ENCODE assay signal across 8 cellular contexts in genomic region chr6:19851273-19852089, GRCh38. TPM values are rescaled to one million over a fixed set of nuclear protein-coding genes. Genes with fewer than 3 reads are reported as not detected.
DNase-seq lines count a peak whose midpoint lies in the region; ATAC-seq and TF ChIP-seq lines count a peak whose summit lies in the region.

No MANE protein-coding gene starts in this region.

- no peaks in the 10 kb centered on the region for H3K9me3 Mint-ChIP-seq in type B pancreatic cell

- H3K4me3 Mint-ChIP-seq in type B pancreatic cell: peak overlapping the region; percentile 66

- no peaks in the 10 kb centered on the region for H3K79me2 ChIP-seq in DOHH2 (ENCODE audit: control insufficient read depth, low read length)

- peak in 1 of 2 experiments; percentile 10 for DNase-seq in HL-60 (ENCODE audit: low read depth in 1 of 2, low spot score in 1 of 2)
- DNase-seq in NCI-H526 treated with DMSO at 0.1 percent for 48 hours (lab: John Stamatoyannopoulos, UW): peak; percentile 68
- peak; percentile 69 for DNase-seq in cerebellum (ENCODE audit: low spot score)
- peak; percentile 84 for DNase-seq in kidney tubule cell (ENCODE audit: low spot score)
- no peak for DNase-seq in type B pancreatic cell (ENCODE audit: extremely low spot score, unreplicated experiment)

- ATAC-seq in HG03460 (IDR thresholded peaks at IDR 0.05; ENCODE audit: unreplicated experiment) (no peak), HG03095 (IDR thresholded peaks at IDR 0.05; ENCODE audit: unreplicated experiment) (no peak)

- peaks cover 13% of the 10 kb centered on the region for H3K4me1 ChIP-seq in DOHH2 (ENCODE audit: control insufficient read depth, low read length)

- no peaks in the 10 kb centered on the region for H3K36me3 ChIP-seq in DOHH2 (ENCODE audit: control insufficient read depth, low read length)

- H3K27ac Mint-ChIP-seq in type B pancreatic cell: peak overlapping the region; percentile 69

- H4K20me1 ChIP-seq in DOHH2 (ENCODE audit: control insufficient read depth, insufficient read depth, low read depth, low read length): no peaks in the 10 kb centered on the region

- H3K4me3 ChIP-seq in DOHH2 (ENCODE audit: low read length): no peak overlapping the region
- H3K4me3 ChIP-seq in HL-60 (replicated peaks; ENCODE audit: insufficient read depth, low read length): no peak overlapping the region

- no peaks in the 10 kb centered on the region for H3K27me3 Mint-ChIP-seq in type B pancreatic cell

- no peaks in the 10 kb centered on the region for H3F3A ChIP-seq in DOHH2 (ENCODE audit: control insufficient read depth, insufficient read depth)

- H3K27ac ChIP-seq in DOHH2 (ENCODE audit: low read depth, low read length) (no peak overlapping the region), HL-60 (replicated peaks) (no peak overlapping the region)

- peaks cover 24% of the 10 kb centered on the region for H3K4me1 Mint-ChIP-seq in type B pancreatic cell (ENCODE audit: unreplicated experiment)

- H3K36me3 Mint-ChIP-seq in type B pancreatic cell: peaks cover 3% of the 10 kb centered on the region

- H3K4me2 ChIP-seq in DOHH2 (ENCODE audit: low read length): no peak overlapping the region

- peak; percentile 87 for TF ChIP-seq CTCF in DOHH2 (IDR thresholded peaks at IDR 0.05; ENCODE audit: low read depth, low read length, poor library complexity, severe bottlenecking)
- peak; percentile 56 for TF ChIP-seq CTCF in HL-60 (IDR thresholded peaks at IDR 0.05; ENCODE audit: insufficient read depth, low read length)
- peak; percentile 92 for TF ChIP-seq CTCF in type B pancreatic cell (conservative IDR thresholded peaks at IDR 0.05)

- H3K9me2 ChIP-seq in DOHH2 (replicated peaks; ENCODE audit: control insufficient read depth, low read length): no peaks in the 10 kb centered on the region

- H3K27me3 ChIP-seq in DOHH2 (ENCODE audit: control insufficient read depth, low read length) (no peaks in the 10 kb centered on the region), HL-60 (ENCODE audit: insufficient read depth, poor library complexity, severe bottlenecking) (peaks cover 8% of the 10 kb centered on the region)

- no peaks in the 10 kb centered on the region for H3K9me3 ChIP-seq in DOHH2 (ENCODE audit: control insufficient read depth, insufficient read depth, low read length)

RNA-seq across cellular contexts. Expression of gene ID4, which starts 14.3 kb away (rescaled TPM):
- total RNA-seq in cerebellum (118 TPM), type B pancreatic cell (ENCODE audit: low replicate concordance) (83.6 and 90.9 TPM in 2 replicates)
